Comparison of ENCODE assay signal across 31 cellular contexts in genomic region chr5:113214026-113214425, GRCh38.
DNase-seq lines count a peak whose midpoint lies in the region; ATAC-seq and TF ChIP-seq lines count a peak whose summit lies in the region.
"Had no signal": no experiment of that assay in that cellular context is flagged by ENCODE, and none has a peak within 500 bp of the region (broad histone marks: within the 10 kb centered on the region; RNA-seq: fewer than 3 reads in every experiment).

No MANE protein-coding gene starts in this region.

- H3K27ac ChIP-seq in MM.1S (ENCODE audit: low read length) (peak overlapping the region; percentile 46; the same call in 1 of the 2 replicates), ovary (no peak overlapping the region)
- H3K27ac ChIP-seq: adrenal gland, coronary artery, right lobe of liver, transverse colon had no signal

- H3K4me3 ChIP-seq in MM.1S (ENCODE audit: low read length) = no peak overlapping the region
- H3K4me3 ChIP-seq in astrocyte of the cerebellum (ENCODE audit: low read depth, low read length) = no peak overlapping the region
- no peak overlapping the region for H3K4me3 ChIP-seq in ovary
- H3K4me3 ChIP-seq: adrenal gland, coronary artery, K562, right lobe of liver, transverse colon had no signal

- H4K20me1 ChIP-seq in MM.1S (ENCODE audit: insufficient read depth, low read length) = no peaks in the 10 kb centered on the region

- H3K27me3 ChIP-seq in MM.1S (replicated peaks; ENCODE audit: insufficient read depth, low read length) = no peaks in the 10 kb centered on the region
- no peaks in the 10 kb centered on the region for H3K27me3 ChIP-seq in ovary
- H3K27me3 ChIP-seq: adrenal gland, right lobe of liver, transverse colon had no signal

- TF ChIP-seq CTCF in MM.1S (IDR thresholded peaks at IDR 0.05; ENCODE audit: low read length) (no peak), astrocyte of the cerebellum (IDR thresholded peaks at IDR 0.05; ENCODE audit: low read depth, low read length, missing control alignments) (no peak), ovary (IDR thresholded peaks at IDR 0.05) (no peak)

- H3K9me2 ChIP-seq in MM.1S (replicated peaks; ENCODE audit: insufficient read depth, low read length) = no peaks in the 10 kb centered on the region

- H3K9ac ChIP-seq in MM.1S (ENCODE audit: low read length) = no peak overlapping the region

- TF ChIP-seq POLR2A in ovary (IDR thresholded peaks at IDR 0.05) = no peak

- no peak overlapping the region for H3K27ac Mint-ChIP-seq in activated CD4-positive, alpha-beta T cell treated with anti-CD3 and anti-CD28 coated beads, Interleukin-2, amount 10 ng/mL, durations not matched to agents 7 days and 5 days
- H3K27ac Mint-ChIP-seq: activated CD8-positive, alpha-beta T cell treated with anti-CD3 and anti-CD28 coated beads for 36 hours; activated naive CD4-positive, alpha-beta T cell treated with anti-CD3 and anti-CD28 coated beads, Interleukin-2, amount 10 ng/mL, durations not matched to agents 7 days and 5 days; CD4-positive, alpha-beta T cell; natural killer cell treated with Interleukin-12 subunit alpha and Interleukin-12 subunit beta and Interleukin-15 and Interleukin-18, amount 100 ng/mL, for 72 hours; T-helper 17 cell had no signal

- TF ChIP-seq EP300 in ovary (IDR thresholded peaks at IDR 0.05) = no peak

- intact Hi-C loops in ovary (cut with DNase I) = no loop called here

- H3K4me1 Mint-ChIP-seq in activated CD4-positive, alpha-beta T cell treated with anti-CD3 and anti-CD28 coated beads, Interleukin-2, amount 10 ng/mL, durations not matched to agents 7 days and 5 days = no peaks in the 10 kb centered on the region
- H3K4me1 Mint-ChIP-seq: activated naive CD4-positive, alpha-beta T cell treated with anti-CD3 and anti-CD28 coated beads, Interleukin-2, amount 10 ng/mL, durations not matched to agents 7 days and 5 days had no signal

- no peak overlapping the region for H3K4me3 Mint-ChIP-seq in activated CD4-positive, alpha-beta T cell treated with anti-CD3 and anti-CD28 coated beads, Interleukin-2, amount 10 ng/mL, durations not matched to agents 7 days and 5 days
- H3K4me3 Mint-ChIP-seq: activated CD8-positive, alpha-beta T cell treated with anti-CD3 and anti-CD28 coated beads for 36 hours; activated naive CD4-positive, alpha-beta T cell treated with anti-CD3 and anti-CD28 coated beads, Interleukin-2, amount 10 ng/mL, durations not matched to agents 7 days and 5 days; CD4-positive, alpha-beta T cell; natural killer cell treated with Interleukin-12 subunit alpha and Interleukin-12 subunit beta and Interleukin-15 and Interleukin-18, amount 100 ng/mL, for 72 hours; T-helper 17 cell had no signal

- in situ Hi-C loops in astrocyte of the cerebellum (cut with HindIII; ENCODE audit: low sequenced_read_pairs) = no loop called here

- H3K9me3 Mint-ChIP-seq in activated CD4-positive, alpha-beta T cell treated with anti-CD3 and anti-CD28 coated beads, Interleukin-2, amount 10 ng/mL, durations not matched to agents 7 days and 5 days = no peaks in the 10 kb centered on the region
- H3K9me3 Mint-ChIP-seq: activated CD8-positive, alpha-beta T cell treated with anti-CD3 and anti-CD28 coated beads for 36 hours; activated naive CD4-positive, alpha-beta T cell treated with anti-CD3 and anti-CD28 coated beads, Interleukin-2, amount 10 ng/mL, durations not matched to agents 7 days and 5 days; CD4-positive, alpha-beta T cell; natural killer cell treated with Interleukin-12 subunit alpha and Interleukin-12 subunit beta and Interleukin-15 and Interleukin-18, amount 100 ng/mL, for 72 hours had no signal

- H3K36me3 Mint-ChIP-seq in activated CD4-positive, alpha-beta T cell treated with anti-CD3 and anti-CD28 coated beads, Interleukin-2, amount 10 ng/mL, durations not matched to agents 7 days and 5 days (ENCODE audit: low read depth) = no peaks in the 10 kb centered on the region
- H3K36me3 Mint-ChIP-seq: activated naive CD4-positive, alpha-beta T cell treated with anti-CD3 and anti-CD28 coated beads, Interleukin-2, amount 10 ng/mL, durations not matched to agents 7 days and 5 days; natural killer cell treated with Interleukin-12 subunit alpha and Interleukin-12 subunit beta and Interleukin-15 and Interleukin-18, amount 100 ng/mL, for 72 hours had no signal

- CTCF ChIA-PET in activated CD4-positive, alpha-beta T cell treated with anti-CD3 and anti-CD28 coated beads, Interleukin-2, amount 10 ng/mL, durations not matched to agents 7 days and 5 days (lab: Charles Lee) = no interaction called here

- H3K9me3 ChIP-seq in MM.1S (replicated peaks; ENCODE audit: insufficient read depth, low read length) (no peaks in the 10 kb centered on the region), ovary (no peaks in the 10 kb centered on the region)
- H3K9me3 ChIP-seq: adrenal gland, right lobe of liver, transverse colon had no signal

- peaks cover 97% of the 10 kb centered on the region for H3K79me2 ChIP-seq in MM.1S (ENCODE audit: low read length)

- peaks cover 54% of the 10 kb centered on the region for H3K4me1 ChIP-seq in MM.1S (ENCODE audit: low read length)
- H3K4me1 ChIP-seq in ovary (ENCODE audit: insufficient read depth) = peaks cover 34% of the 10 kb centered on the region
- H3K4me1 ChIP-seq: transverse colon had no signal

- no peak for ATAC-seq in HG03135 (IDR thresholded peaks at IDR 0.05; ENCODE audit: unreplicated experiment)
- ATAC-seq: activated CD4-positive, CD25-positive, alpha-beta regulatory T cell treated with anti-CD3 and anti-CD28 coated beads, Interleukin-2, amount 50 U/mL, for 24 hours; activated CD8-positive, alpha-beta T cell treated with anti-CD3 and anti-CD28 coated beads for 36 hours; K562; right lobe of liver; T-helper 17 cell had no signal

- no peak overlapping the region for H2AFZ ChIP-seq in MM.1S (ENCODE audit: low read length)

- no peaks in the 10 kb centered on the region for H3K27me3 Mint-ChIP-seq in activated CD4-positive, alpha-beta T cell treated with anti-CD3 and anti-CD28 coated beads, Interleukin-2, amount 10 ng/mL, durations not matched to agents 7 days and 5 days
- H3K27me3 Mint-ChIP-seq: activated CD8-positive, alpha-beta T cell treated with anti-CD3 and anti-CD28 coated beads for 36 hours; activated naive CD4-positive, alpha-beta T cell treated with anti-CD3 and anti-CD28 coated beads, Interleukin-2, amount 10 ng/mL, durations not matched to agents 7 days and 5 days; CD4-positive, alpha-beta T cell; T-helper 17 cell had no signal

- 45 to 67% (median 46%) methylated on average over 8 of the region's 8 CpGs for WGBS in ovary, 3 donors

- DNase-seq in MM.1S = no peak
- DNase-seq in astrocyte of the cerebellum (ENCODE audit: low read depth) = peak; percentile 37
- DNase-seq in hippocampal formation (lab: John Stamatoyannopoulos, UW) = peak; percentile 11 to 49
- peak in 3 of 5 donors; percentile 31 to 57 (median 50) for DNase-seq in ovary
- no peak for DNase-seq in DMS53 treated with DMSO at 0.1 percent for 48 hours (lab: John Stamatoyannopoulos, UW; ENCODE audit: unreplicated experiment)
- DNase-seq in activated CD4-positive, alpha-beta T cell treated with anti-CD3 and anti-CD28 coated beads, Interleukin-2, amount 10 ng/mL, durations not matched to agents 7 days and 5 days = no peak
- no peak for DNase-seq in NCI-H1105 (lab: John Stamatoyannopoulos, UW)
- DNase-seq: activated CD8-positive, alpha-beta T cell treated with anti-CD3 and anti-CD28 coated beads for 36 hours; activated naive CD4-positive, alpha-beta T cell treated with anti-CD3 and anti-CD28 coated beads, Interleukin-2, amount 10 ng/mL, durations not matched to agents 7 days and 5 days; adrenal gland; AML-193; CD4-positive, alpha-beta T cell; DMS 273 treated with DMSO at 0.1 percent for 48 hours; effector memory CD4-positive, alpha-beta T cell; EL; erythroblast; islet precursor cell; NCI-H1105 treated with DMSO at 0.1 percent for 48 hours; NCI-H2029; NCI-H524 treated with DMSO at 0.1 percent for 48 hours; NK-92 treated with Interleukin-12 subunit alpha and Interleukin-12 subunit beta, amount 100 ng/mL, for 24 hours; right lobe of liver; stimulated activated CD4-positive, alpha-beta T cell treated with anti-CD3 and anti-CD28 coated beads, Interleukin-12 subunit alpha, Interleukin-12 subunit beta, amount 100 ng/mL, for 4 hours; stimulated activated CD4-positive, alpha-beta T cell treated with anti-CD3 and anti-CD28 coated beads, Interleukin-4, amount 100 ng/mL, for 1 hour; T-helper 17 cell; transverse colon had no signal

- H3F3A ChIP-seq in MM.1S (ENCODE audit: insufficient read depth, low read length) = peaks cover 13% of the 10 kb centered on the region; the same call in 1 of the 2 replicates

- H3K36me3 ChIP-seq in MM.1S (replicated peaks; ENCODE audit: insufficient read depth, low read length) (no peaks in the 10 kb centered on the region), ovary (no peaks in the 10 kb centered on the region)
- H3K36me3 ChIP-seq: adrenal gland, right lobe of liver, transverse colon had no signal

- POLR2A ChIA-PET in activated CD4-positive, alpha-beta T cell treated with anti-CD3 and anti-CD28 coated beads, Interleukin-2, amount 10 ng/mL, durations not matched to agents 7 days and 5 days (lab: Charles Lee) = no interaction called here

- peak overlapping the region; percentile 26; the same call in 1 of the 2 replicates for H3K4me2 ChIP-seq in MM.1S (ENCODE audit: low read depth, low read length)

Comparison
In these comparisons a context has a peak if more than half of its experiments do, and no peak if none do; other contexts are left out.
1. DNase-seq: peak in astrocyte of the cerebellum (single experiment), hippocampal formation (2 of 2) and ovary (3 of 5); none in MM.1S (single experiment), DMS53 treated with DMSO at 0.1 percent for 48 hours (single experiment), activated CD4-positive, alpha-beta T cell treated with anti-CD3 and anti-CD28 coated beads, Interleukin-2, amount 10 ng/mL, durations not matched to agents 7 days and 5 days (single experiment) and NCI-H1105 (single experiment).